ENCODE assay signal across 28 cellular contexts in genomic region chr15:50740955-50741354, GRCh38.
"Had no signal": no experiment of that assay in that cellular context is flagged by ENCODE, and none has a peak within 500 bp of the region (broad histone marks: within the 10 kb centered on the region; RNA-seq: fewer than 3 reads in every experiment).

No MANE protein-coding gene starts in this region.

- H3K9me3 Mint-ChIP-seq: activated naive CD4-positive, alpha-beta T cell treated with anti-CD3 and anti-CD28 coated beads, Interleukin-2, amount 50 U/mL, for 72 hours; activated T-helper 2 cell treated with anti-CD3 and anti-CD28 coated beads, Interferon-gamma antibody, Interleukin-2, Interleukin-4, amounts not matched to agents 10 μg/mL and 5 μg/mL and 100 μg/mL, durations not matched to agents 14 hours and 24 hours and 36 hours; central memory CD8-positive, alpha-beta T cell; natural killer cell treated with Interleukin-12 subunit alpha and Interleukin-12 subunit beta and Interleukin-15 and Interleukin-18, amount 100 ng/mL, for 72 hours; stimulated activated effector memory CD8-positive, alpha-beta T cell treated with anti-CD3 and anti-CD28 coated beads, Interleukin-12 subunit alpha, Interleukin-12 subunit beta, amount 100 ng/mL, for 72 hours; stimulated activated naive CD8-positive, alpha-beta T cell treated with anti-CD3 and anti-CD28 coated beads, Interleukin-15, amount 100 ng/mL, for 72 hours; type B pancreatic cell; WTC11 had no signal

- H3K4me3 Mint-ChIP-seq: activated CD8-positive, alpha-beta memory T cell treated with anti-CD3 and anti-CD28 coated beads, Interleukin-2, amount 10 ng/mL, durations not matched to agents 7 days and 5 days; activated CD8-positive, alpha-beta T cell treated with anti-CD3 and anti-CD28 coated beads, Interleukin-2, amount 10 ng/mL, durations not matched to agents 7 days and 5 days; central memory CD8-positive, alpha-beta T cell; natural killer cell treated with Interleukin-12 subunit alpha and Interleukin-12 subunit beta and Interleukin-15 and Interleukin-18, amount 100 ng/mL, for 72 hours; stimulated activated effector memory CD8-positive, alpha-beta T cell treated with anti-CD3 and anti-CD28 coated beads, Interleukin-12 subunit alpha, Interleukin-12 subunit beta, amount 100 ng/mL, for 72 hours; stimulated activated naive CD8-positive, alpha-beta T cell treated with anti-CD3 and anti-CD28 coated beads, Interleukin-15, amount 100 ng/mL, for 72 hours; type B pancreatic cell; WTC11 had no signal

- H3K4me1 Mint-ChIP-seq: activated CD8-positive, alpha-beta memory T cell treated with anti-CD3 and anti-CD28 coated beads, Interleukin-2, amount 10 ng/mL, durations not matched to agents 7 days and 5 days; central memory CD8-positive, alpha-beta T cell; stimulated activated effector memory CD8-positive, alpha-beta T cell treated with anti-CD3 and anti-CD28 coated beads, Interleukin-12 subunit alpha, Interleukin-12 subunit beta, amount 100 ng/mL, for 72 hours; stimulated activated naive CD8-positive, alpha-beta T cell treated with anti-CD3 and anti-CD28 coated beads, Interleukin-15, amount 100 ng/mL, for 72 hours; WTC11 had no signal

- H3K36me3 ChIP-seq: uterus had no signal

- H3K27ac Mint-ChIP-seq: activated CD8-positive, alpha-beta memory T cell treated with anti-CD3 and anti-CD28 coated beads, Interleukin-2, amount 10 ng/mL, durations not matched to agents 7 days and 5 days; activated CD8-positive, alpha-beta T cell treated with anti-CD3 and anti-CD28 coated beads, Interleukin-2, amount 10 ng/mL, durations not matched to agents 7 days and 5 days; activated naive CD4-positive, alpha-beta T cell treated with anti-CD3 and anti-CD28 coated beads, Interleukin-2, amount 50 U/mL, for 72 hours; activated T-helper 2 cell treated with anti-CD3 and anti-CD28 coated beads, Interferon-gamma antibody, Interleukin-2, Interleukin-4, amounts not matched to agents 10 μg/mL and 5 μg/mL and 100 μg/mL, durations not matched to agents 14 hours and 24 hours and 36 hours; natural killer cell treated with Interleukin-12 subunit alpha and Interleukin-12 subunit beta and Interleukin-15 and Interleukin-18, amount 100 ng/mL, for 72 hours; stimulated activated effector memory CD8-positive, alpha-beta T cell treated with anti-CD3 and anti-CD28 coated beads, Interleukin-12 subunit alpha, Interleukin-12 subunit beta, amount 100 ng/mL, for 72 hours; stimulated activated naive CD8-positive, alpha-beta T cell treated with anti-CD3 and anti-CD28 coated beads, Interleukin-15, amount 100 ng/mL, for 72 hours; type B pancreatic cell; WTC11 had no signal

- H3K27ac ChIP-seq: esophagus muscularis mucosa, foreskin keratinocyte, heart right ventricle, lower lobe of right lung, uterus had no signal

- H3K27me3 Mint-ChIP-seq: activated CD8-positive, alpha-beta memory T cell treated with anti-CD3 and anti-CD28 coated beads, Interleukin-2, amount 10 ng/mL, durations not matched to agents 7 days and 5 days; central memory CD8-positive, alpha-beta T cell; natural killer cell treated with Interleukin-12 subunit alpha and Interleukin-12 subunit beta and Interleukin-15 and Interleukin-18, amount 100 ng/mL, for 72 hours; stimulated activated naive CD8-positive, alpha-beta T cell treated with anti-CD3 and anti-CD28 coated beads, Interleukin-15, amount 100 ng/mL, for 72 hours; type B pancreatic cell had no signal

- H3K4me1 ChIP-seq: esophagus muscularis mucosa, foreskin keratinocyte, heart right ventricle, lower lobe of right lung, uterus had no signal

- H3K9me3 ChIP-seq: esophagus muscularis mucosa, heart right ventricle, lower lobe of right lung, mucosa of descending colon, uterus had no signal

- H3K27me3 ChIP-seq: esophagus muscularis mucosa, foreskin keratinocyte, heart right ventricle, uterus had no signal

- H3K4me3 ChIP-seq: esophagus muscularis mucosa, heart right ventricle, lower lobe of right lung, mucosa of descending colon, uterus had no signal

- DNase-seq: activated CD4-positive, alpha-beta T cell treated with anti-CD3 and anti-CD28 coated beads for 1 hour; activated CD4-positive, alpha-beta T cell treated with anti-CD3 and anti-CD28 coated beads, Interleukin-2, amount 50 U/mL, for 1 hour; activated CD8-positive, alpha-beta memory T cell treated with anti-CD3 and anti-CD28 coated beads, Interleukin-2, amount 10 ng/mL, durations not matched to agents 7 days and 5 days; activated CD8-positive, alpha-beta T cell treated with anti-CD3 and anti-CD28 coated beads, Interleukin-2, amount 10 ng/mL, durations not matched to agents 7 days and 5 days; activated T-cell treated with anti-CD3 and anti-CD28 coated beads, Interleukin-2, amount 50 U/mL, for 48 hours; anterior cingulate cortex; dermis blood vessel endothelial cell; effector CD4-positive, alpha-beta T cell; foreskin keratinocyte; heart right ventricle; kidney glomerular epithelial cell; lower lobe of right lung; mesenchymal stem cell; mucosa of descending colon; small intestine; stimulated activated CD4-positive, alpha-beta T cell treated with anti-CD3 and anti-CD28 coated beads, Interleukin-4, amount 100 ng/mL, for 24 hours; stimulated activated naive CD8-positive, alpha-beta T cell treated with anti-CD3 and anti-CD28 coated beads, Interleukin-15, amount 100 ng/mL, for 72 hours; substantia nigra; T-helper 2 cell; uterus had no signal

- H3K36me3 Mint-ChIP-seq: activated naive CD4-positive, alpha-beta T cell treated with anti-CD3 and anti-CD28 coated beads, Interleukin-2, amount 50 U/mL, for 72 hours had no signal
